Comparison of ENCODE assay signal across 19 cellular contexts in the genomic region with DNA sequence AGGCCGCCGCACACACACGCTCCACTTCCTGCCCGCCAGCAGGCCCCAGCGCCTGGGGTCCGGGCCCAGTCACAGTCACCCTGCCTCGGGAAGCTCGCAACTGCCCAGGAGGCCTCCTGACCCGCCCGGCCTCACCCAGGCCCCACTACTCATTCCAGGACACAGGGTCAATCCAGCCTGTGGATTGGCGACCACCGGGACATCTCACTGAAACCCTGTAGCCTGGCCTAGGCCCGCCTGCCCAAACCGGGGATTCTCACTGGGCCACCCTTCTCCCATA. TPM values are rescaled to one million over a fixed set of nuclear protein-coding genes. Genes with fewer than 3 reads are reported as not detected.
DNase-seq lines count a peak whose midpoint lies in the region; ATAC-seq and TF ChIP-seq lines count a peak whose summit lies in the region.
"Had no signal": no experiment of that assay in that cellular context is flagged by ENCODE, and none has a peak within 500 bp of the region (broad histone marks: within the 10 kb centered on the region; RNA-seq: fewer than 3 reads in every experiment).

No MANE protein-coding gene starts in this region.

- intact Hi-C loops in natural killer cell (cut with micrococcal nuclease), result no loop called here

- no peak overlapping the region for H3K4me3 Mint-ChIP-seq in natural killer cell treated with Interleukin-12 subunit alpha and Interleukin-12 subunit beta and Interleukin-15 and Interleukin-18, amount 100 ng/mL, for 72 hours
- no peak overlapping the region for H3K4me3 Mint-ChIP-seq in natural killer cell
- H3K4me3 Mint-ChIP-seq in nephron, result peak overlapping the region in 2 of 3 experiments; percentile 59 to 68
- H3K4me3 Mint-ChIP-seq in stimulated activated naive CD8-positive, alpha-beta T cell treated with anti-CD3 and anti-CD28 coated beads, Interleukin-15, amount 100 ng/mL, for 72 hours, result no peak overlapping the region

- H3K27ac ChIP-seq in epithelial cell of prostate, result peak overlapping the region; percentile 71
- H3K27ac ChIP-seq: PC-9, psoas muscle had no signal

- TF ChIP-seq CTCF in natural killer cell (IDR thresholded peaks at IDR 0.05), result no peak
- no peak for TF ChIP-seq CTCF in nephron (IDR thresholded peaks at IDR 0.05; ENCODE audit: unreplicated experiment in 3 of 3)
- TF ChIP-seq CTCF in GM13976 (IDR thresholded peaks at IDR 0.05; ENCODE audit: borderline replicate concordance, control extremely low read depth, extremely low read depth, insufficient read depth, missing control alignments), result no peak

- no peaks in the 10 kb centered on the region for H3K9me3 Mint-ChIP-seq in natural killer cell treated with Interleukin-12 subunit alpha and Interleukin-12 subunit beta and Interleukin-15 and Interleukin-18, amount 100 ng/mL, for 72 hours
- H3K9me3 Mint-ChIP-seq in natural killer cell (no peaks in the 10 kb centered on the region), nephron (no peaks in the 10 kb centered on the region)
- no peaks in the 10 kb centered on the region for H3K9me3 Mint-ChIP-seq in stimulated activated naive CD8-positive, alpha-beta T cell treated with anti-CD3 and anti-CD28 coated beads, Interleukin-15, amount 100 ng/mL, for 72 hours
- H3K9me3 Mint-ChIP-seq: naive thymus-derived CD8-positive, alpha-beta T cell had no signal

- H3K36me3 Mint-ChIP-seq in natural killer cell treated with Interleukin-12 subunit alpha and Interleukin-12 subunit beta and Interleukin-15 and Interleukin-18, amount 100 ng/mL, for 72 hours, result no peaks in the 10 kb centered on the region
- H3K36me3 Mint-ChIP-seq in natural killer cell (no peaks in the 10 kb centered on the region), nephron (ENCODE audit: low read depth) (no peaks in the 10 kb centered on the region)
- H3K36me3 Mint-ChIP-seq: CD14-positive monocyte; naive thymus-derived CD8-positive, alpha-beta T cell had no signal

- H3K4me1 Mint-ChIP-seq in natural killer cell treated with Interleukin-12 subunit alpha and Interleukin-12 subunit beta and Interleukin-15 and Interleukin-18, amount 100 ng/mL, for 72 hours (ENCODE audit: low read depth in 2 of 2), result peaks cover 0 to 5% of the 10 kb centered on the region in 2 donors
- H3K4me1 Mint-ChIP-seq in natural killer cell, result no peaks in the 10 kb centered on the region
- peaks cover 10% of the 10 kb centered on the region for H3K4me1 Mint-ChIP-seq in nephron
- H3K4me1 Mint-ChIP-seq in stimulated activated naive CD8-positive, alpha-beta T cell treated with anti-CD3 and anti-CD28 coated beads, Interleukin-15, amount 100 ng/mL, for 72 hours, result peaks cover 36% of the 10 kb centered on the region
- H3K4me1 Mint-ChIP-seq: CD14-positive monocyte had no signal

- no peak overlapping the region for H3K27ac Mint-ChIP-seq in natural killer cell treated with Interleukin-12 subunit alpha and Interleukin-12 subunit beta and Interleukin-15 and Interleukin-18, amount 100 ng/mL, for 72 hours
- H3K27ac Mint-ChIP-seq in natural killer cell (no peak overlapping the region), nephron (no peak overlapping the region)
- no peak overlapping the region for H3K27ac Mint-ChIP-seq in stimulated activated naive CD8-positive, alpha-beta T cell treated with anti-CD3 and anti-CD28 coated beads, Interleukin-15, amount 100 ng/mL, for 72 hours
- H3K27ac Mint-ChIP-seq: naive thymus-derived CD8-positive, alpha-beta T cell had no signal

- peak; percentile 40 for DNase-seq in natural killer cell treated with Interleukin-12 subunit alpha and Interleukin-12 subunit beta and Interleukin-15 and Interleukin-18, amount 100 ng/mL, for 72 hours (ENCODE audit: low spot score)
- DNase-seq in natural killer cell (no peak), epithelial cell of prostate (ENCODE audit: low read depth, low spot score) (no peak), cortex of kidney (lab: John Stamatoyannopoulos, UW) (no peak), GM13976 (ENCODE audit: low spot score) (no peak), NCI-H1930 (lab: John Stamatoyannopoulos, UW) (no peak)
- DNase-seq in stimulated activated naive CD8-positive, alpha-beta T cell treated with anti-CD3 and anti-CD28 coated beads, Interleukin-15, amount 100 ng/mL, for 72 hours, result no peak
- DNase-seq: head of caudate nucleus; naive thymus-derived CD8-positive, alpha-beta T cell; NCI-H2171; NCI-H774; PC-9; stimulated activated CD4-positive, alpha-beta T cell treated with anti-CD3 and anti-CD28 coated beads, Interleukin-4, amount 100 ng/mL, for 24 hours; T-helper 9 cell had no signal

- peaks cover 28 to 29% of the 10 kb centered on the region in 2 donors for H3K27me3 Mint-ChIP-seq in natural killer cell treated with Interleukin-12 subunit alpha and Interleukin-12 subunit beta and Interleukin-15 and Interleukin-18, amount 100 ng/mL, for 72 hours
- H3K27me3 Mint-ChIP-seq in natural killer cell (ENCODE audit: low read depth in 2 of 2) (peaks cover 20 to 43% of the 10 kb centered on the region in 2 donors), nephron (ENCODE audit: low read depth) (peaks cover 89% of the 10 kb centered on the region)
- H3K27me3 Mint-ChIP-seq in stimulated activated naive CD8-positive, alpha-beta T cell treated with anti-CD3 and anti-CD28 coated beads, Interleukin-15, amount 100 ng/mL, for 72 hours, result peaks cover 91% of the 10 kb centered on the region

- in situ Hi-C loops in GM13976 (cut with MboI; ENCODE audit: low sequenced_read_pairs, unreplicated experiment), result no loop called here

- ATAC-seq in natural killer cell treated with Interleukin-12 subunit alpha and Interleukin-12 subunit beta and Interleukin-15 and Interleukin-18, amount 100 ng/mL, for 72 hours, result no peak
- ATAC-seq in natural killer cell, result no peak
- ATAC-seq in stimulated activated naive CD8-positive, alpha-beta T cell treated with anti-CD3 and anti-CD28 coated beads, Interleukin-15, amount 100 ng/mL, for 72 hours, result no peak
- ATAC-seq: naive thymus-derived CD8-positive, alpha-beta T cell; psoas muscle had no signal

RNA-seq across cellular contexts. Expression of gene IRX4, which starts 2.7 kb away (rescaled TPM):
- not detected for total RNA-seq in natural killer cell treated with Interleukin-12 subunit alpha and Interleukin-12 subunit beta and Interleukin-15 and Interleukin-18, amount 100 ng/mL, for 72 hours
- total RNA-seq in natural killer cell, result not detected
- total RNA-seq: fibroblast of lung; mesenteric fat pad; naive thymus-derived CD8-positive, alpha-beta T cell; PC-9 had no signal

Comparison
In these comparisons a context has a peak if more than half of its experiments do, and no peak if none do; other contexts are left out.
1. H3K4me3 Mint-ChIP-seq: peak in nephron (2 of 3); none in natural killer cell treated with Interleukin-12 subunit alpha and Interleukin-12 subunit beta and Interleukin-15 and Interleukin-18, amount 100 ng/mL, for 72 hours (single experiment), natural killer cell (single experiment) and stimulated activated naive CD8-positive, alpha-beta T cell treated with anti-CD3 and anti-CD28 coated beads, Interleukin-15, amount 100 ng/mL, for 72 hours (0 of 2).